In the genomic region with DNA sequence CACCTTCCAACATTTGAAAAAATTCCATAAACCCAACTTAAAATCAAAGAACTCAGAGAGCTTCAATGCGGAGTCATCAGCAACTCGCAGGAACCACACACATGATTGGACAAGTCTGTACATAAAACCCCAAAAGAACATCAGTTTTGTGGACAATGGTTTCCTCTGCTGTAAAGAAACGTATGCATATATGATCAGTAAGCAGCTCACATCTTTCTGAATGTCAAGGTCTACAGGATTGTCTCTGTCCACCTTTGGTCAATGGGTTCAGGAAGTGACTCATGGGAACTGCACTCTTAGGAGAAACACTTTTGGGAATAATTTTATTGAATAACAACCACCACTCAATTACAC, we compare ENCODE assay signal across 20 cellular contexts. TPM values are rescaled to one million over a fixed set of nuclear protein-coding genes. Genes with fewer than 3 reads are reported as not detected.
DNase-seq lines count a peak whose midpoint lies in the region; TF ChIP-seq lines count a peak whose summit lies in the region.
"Had no signal": no experiment of that assay in that cellular context is flagged by ENCODE, and none has a peak within 500 bp of the region (broad histone marks: within the 10 kb centered on the region; RNA-seq: fewer than 3 reads in every experiment).

No MANE protein-coding gene starts in this region.

- no peak overlapping the region for H3K4me3 Mint-ChIP-seq in activated naive CD8-positive, alpha-beta T cell treated with anti-CD3 and anti-CD28 coated beads for 36 hours
- H3K4me3 Mint-ChIP-seq: CD4-positive, CD25-positive, alpha-beta regulatory T cell; H9 had no signal

- H3K9me3 ChIP-seq in cardiac muscle cell (ENCODE audit: low read depth) (no peaks in the 10 kb centered on the region), right atrium auricular region (no peaks in the 10 kb centered on the region), WERI-Rb-1 (ENCODE audit: severe bottlenecking) (no peaks in the 10 kb centered on the region)
- H3K9me3 ChIP-seq: Peyer's patch, SJSA1 had no signal

- H3K4me1 ChIP-seq in cardiac muscle cell (ENCODE audit: low read depth): no peaks in the 10 kb centered on the region
- H3K4me1 ChIP-seq in right atrium auricular region: peaks cover 0 to 26% of the 10 kb centered on the region in 2 donors
- H3K4me1 ChIP-seq: Peyer's patch had no signal

- H3K27ac Mint-ChIP-seq in activated naive CD8-positive, alpha-beta T cell treated with anti-CD3 and anti-CD28 coated beads for 36 hours: peak overlapping the region; percentile 23
- H3K27ac Mint-ChIP-seq: H9 had no signal

- peaks cover 30% of the 10 kb centered on the region for H3K36me3 ChIP-seq in cardiac muscle cell
- H3K36me3 ChIP-seq in right atrium auricular region: peaks cover 63% of the 10 kb centered on the region
- no peaks in the 10 kb centered on the region for H3K36me3 ChIP-seq in WERI-Rb-1
- H3K36me3 ChIP-seq: SJSA1 had no signal

- H3K9me3 Mint-ChIP-seq in activated naive CD8-positive, alpha-beta T cell treated with anti-CD3 and anti-CD28 coated beads for 36 hours: no peaks in the 10 kb centered on the region
- H3K9me3 Mint-ChIP-seq: H9 had no signal

- no peak for TF ChIP-seq CTCF in cardiac muscle cell (IDR thresholded peaks at IDR 0.05; ENCODE audit: low read depth, low read length)
- no peak for TF ChIP-seq CTCF in right atrium auricular region (IDR thresholded peaks at IDR 0.05)
- TF ChIP-seq CTCF in epithelial cell of esophagus (IDR thresholded peaks at IDR 0.05; ENCODE audit: insufficient read depth, low read depth, low read length, missing control alignments): no peak
- TF ChIP-seq CTCF in WERI-Rb-1 (IDR thresholded peaks at IDR 0.05; ENCODE audit: low read depth, low read length): no peak

- no peaks in the 10 kb centered on the region for H3K27me3 Mint-ChIP-seq in activated naive CD8-positive, alpha-beta T cell treated with anti-CD3 and anti-CD28 coated beads for 36 hours
- H3K27me3 Mint-ChIP-seq: CD4-positive, CD25-positive, alpha-beta regulatory T cell had no signal

- no peaks in the 10 kb centered on the region for H3K27me3 ChIP-seq in cardiac muscle cell
- H3K27me3 ChIP-seq in right atrium auricular region: no peaks in the 10 kb centered on the region
- no peaks in the 10 kb centered on the region for H3K27me3 ChIP-seq in WERI-Rb-1 (ENCODE audit: insufficient read depth, low read depth, severe bottlenecking)
- H3K27me3 ChIP-seq: Peyer's patch, SJSA1 had no signal

- peaks cover 10% of the 10 kb centered on the region for H3K4me1 Mint-ChIP-seq in activated naive CD8-positive, alpha-beta T cell treated with anti-CD3 and anti-CD28 coated beads for 36 hours

- H3K36me3 Mint-ChIP-seq in activated naive CD8-positive, alpha-beta T cell treated with anti-CD3 and anti-CD28 coated beads for 36 hours: peaks cover 20% of the 10 kb centered on the region

- DNase-seq in cardiac muscle cell (ENCODE audit: low read depth in 1 of 2, low spot score in 1 of 2): no peak
- no peak for DNase-seq in right atrium auricular region (ENCODE audit: low spot score)
- DNase-seq in activated naive CD8-positive, alpha-beta T cell treated with anti-CD3 and anti-CD28 coated beads for 36 hours: no peak
- peak; percentile 55 for DNase-seq in epithelial cell of esophagus (ENCODE audit: low read depth)
- DNase-seq in KG1 (lab: John Stamatoyannopoulos, UW): no peak
- DNase-seq in WERI-Rb-1: no peak
- no peak for DNase-seq in hepatic stellate cell (ENCODE audit: low spot score)
- DNase-seq: CD4-positive, CD25-positive, alpha-beta regulatory T cell; COR-L47; DND-41; GM23248; H9; NCI-H1092; NCI-H1436 treated with DMSO at 0.1 percent for 48 hours; NCI-H2029; NCI-H226; NCI-H510A treated with DMSO at 0.1 percent for 48 hours; NCI-H748 treated with DMSO at 0.1 percent for 48 hours; Peyer's patch had no signal

- H3K4me3 ChIP-seq in cardiac muscle cell (no peak overlapping the region), right atrium auricular region (no peak overlapping the region), epithelial cell of esophagus (ENCODE audit: low read length) (no peak overlapping the region), WERI-Rb-1 (ENCODE audit: low read depth, low read length) (no peak overlapping the region)
- H3K4me3 ChIP-seq: GM23248, Peyer's patch, SJSA1 had no signal

- peak overlapping the region; percentile 17 for H3K27ac ChIP-seq in cardiac muscle cell
- no peak overlapping the region for H3K27ac ChIP-seq in right atrium auricular region
- no peak overlapping the region for H3K27ac ChIP-seq in WERI-Rb-1
- H3K27ac ChIP-seq: GM23248, Peyer's patch, SJSA1 had no signal

RNA-seq across cellular contexts. Expression of a gene that starts 27.1 kb away (rescaled TPM):
- total RNA-seq in cardiac muscle cell (1.9 and 3.8 TPM in 2 replicates), right atrium auricular region (1 to 10 TPM; 5.8 to 6.3 TPM)
- polyA plus RNA-seq in cardiac muscle cell: 0.75 and 2.6 TPM in 2 replicates
- 1 to 10 TPM; 3.2 to 4.6 TPM for total RNA-seq in activated naive CD8-positive, alpha-beta T cell treated with anti-CD3 and anti-CD28 coated beads for 36 hours
- total RNA-seq: GM23248 had no signal
- polyA plus RNA-seq: GM23248 had no signal
